29 cellular contexts compared by ENCODE assay signal in genomic region chr1:18828224-18828623, GRCh38. TPM values are rescaled to one million over a fixed set of nuclear protein-coding genes. Genes with fewer than 3 reads are reported as not detected.
"Had no signal": no experiment of that assay in that cellular context is flagged by ENCODE, and none has a peak within 500 bp of the region (broad histone marks: within the 10 kb centered on the region; RNA-seq: fewer than 3 reads in every experiment).

No MANE protein-coding gene starts in this region.

- ATAC-seq: esophagus mucosa; heart left ventricle; naive thymus-derived CD8-positive, alpha-beta T cell; stimulated activated effector memory CD8-positive, alpha-beta T cell treated with anti-CD3 and anti-CD28 coated beads, Interleukin-12 subunit alpha, Interleukin-12 subunit beta, amount 100 ng/mL, for 72 hours had no signal

- H3K27me3 ChIP-seq: colonic mucosa, ovary, right atrium auricular region, upper lobe of left lung, uterus had no signal

- H3K36me3 ChIP-seq: colonic mucosa, heart left ventricle, neural progenitor cell, ovary, right atrium auricular region, tibial artery, upper lobe of left lung, uterus had no signal

- H3K36me3 Mint-ChIP-seq: neural progenitor cell; stimulated activated effector memory CD8-positive, alpha-beta T cell treated with anti-CD3 and anti-CD28 coated beads, Interleukin-12 subunit alpha, Interleukin-12 subunit beta, amount 100 ng/mL, for 72 hours had no signal

- H3K9me3 ChIP-seq: colonic mucosa, ovary, uterus had no signal

- DNase-seq: colonic mucosa; dermis blood vessel endothelial cell; heart left ventricle; hippocampal formation; kidney glomerular epithelial cell; mesendoderm; naive thymus-derived CD8-positive, alpha-beta T cell; nucleus accumbens; ovary; small intestine; stimulated activated CD4-positive, alpha-beta T cell treated with anti-CD3 and anti-CD28 coated beads, Interleukin-12 subunit alpha, Interleukin-12 subunit beta, amount 100 ng/mL, for 4 hours; stimulated activated CD4-positive, alpha-beta T cell treated with anti-CD3 and anti-CD28 coated beads, Interleukin-4, amount 100 ng/mL, for 1 hour; stimulated activated CD8-positive, alpha-beta memory T cell treated with anti-CD3 and anti-CD28 coated beads, Interleukin-4, amount 100 ng/mL, for 48 hours; tibial artery; upper lobe of left lung; uterus had no signal

- H3K4me3 Mint-ChIP-seq: naive thymus-derived CD8-positive, alpha-beta T cell; neural progenitor cell; stimulated activated effector memory CD8-positive, alpha-beta T cell treated with anti-CD3 and anti-CD28 coated beads, Interleukin-12 subunit alpha, Interleukin-12 subunit beta, amount 100 ng/mL, for 72 hours; stimulated activated naive CD8-positive, alpha-beta T cell treated with anti-CD3 and anti-CD28 coated beads, Interleukin-15, Interleukin-2, amounts not matched to agents 100 ng/mL and 50 ng/mL, for 24 hours had no signal

- H3K27ac ChIP-seq: colonic mucosa, heart left ventricle, neural progenitor cell, ovary, right atrium auricular region, tibial artery, upper lobe of left lung, uterus had no signal

- H3K9me3 Mint-ChIP-seq: stimulated activated effector memory CD8-positive, alpha-beta T cell treated with anti-CD3 and anti-CD28 coated beads, Interleukin-12 subunit alpha, Interleukin-12 subunit beta, amount 100 ng/mL, for 72 hours had no signal

- H3K4me3 ChIP-seq: colonic mucosa, heart left ventricle, neural progenitor cell, ovary, right atrium auricular region, tibial artery, upper lobe of left lung, uterus had no signal

- H3K27ac Mint-ChIP-seq: naive thymus-derived CD8-positive, alpha-beta T cell; neural progenitor cell; stimulated activated effector memory CD8-positive, alpha-beta T cell treated with anti-CD3 and anti-CD28 coated beads, Interleukin-12 subunit alpha, Interleukin-12 subunit beta, amount 100 ng/mL, for 72 hours; stimulated activated naive CD8-positive, alpha-beta T cell treated with anti-CD3 and anti-CD28 coated beads, Interleukin-15, Interleukin-2, amounts not matched to agents 100 ng/mL and 50 ng/mL, for 24 hours had no signal

- H3K9ac ChIP-seq: neural progenitor cell had no signal

- H3K4me1 ChIP-seq: colonic mucosa, heart left ventricle, neural progenitor cell, right atrium auricular region, tibial artery, upper lobe of left lung, uterus had no signal

- H3K4me1 Mint-ChIP-seq: neural progenitor cell; stimulated activated effector memory CD8-positive, alpha-beta T cell treated with anti-CD3 and anti-CD28 coated beads, Interleukin-12 subunit alpha, Interleukin-12 subunit beta, amount 100 ng/mL, for 72 hours had no signal

RNA-seq across cellular contexts. Expression of gene TAS1R2, which starts 31.2 kb away (rescaled TPM):
- total RNA-seq: colonic mucosa; dermis blood vessel endothelial cell; esophagus mucosa; fibroblast of lung; frontal cortex; glomerular endothelial cell; heart left ventricle; liver; lung microvascular endothelial cell; mononuclear cell; naive thymus-derived CD8-positive, alpha-beta T cell; ovary; posterior vena cava; right atrium auricular region; temporal lobe; upper lobe of left lung had no signal
- polyA plus RNA-seq: fibroblast of lung; heart left ventricle; liver; naive thymus-derived CD8-positive, alpha-beta T cell; ovary; small intestine had no signal
